In genomic region chr10:123249894-123250293, GRCh38 we compare ENCODE assay signal across 29 cellular contexts.
"Had no signal": no experiment of that assay in that cellular context is flagged by ENCODE, and none has a peak within 500 bp of the region (broad histone marks: within the 10 kb centered on the region; RNA-seq: fewer than 3 reads in every experiment).

No MANE protein-coding gene starts in this region.

- H3K4me3 ChIP-seq: adrenal gland, ascending aorta, lower lobe of right lung, pancreas, psoas muscle, right atrium auricular region, tibial artery had no signal

- H3K27ac Mint-ChIP-seq: activated naive CD8-positive, alpha-beta T cell; activated T-cell treated with anti-CD3 and anti-CD28 coated beads, Interleukin-2, amount 50 U/mL, for 24 hours; activated T-helper 17 cell treated with anti-CD3 and anti-CD28 coated beads, Interleukin-2, amount 50 U/mL, for 72 hours; effector memory CD8-positive, alpha-beta T cell; mesothelial cell of epicardium; nephron; stimulated activated effector memory CD8-positive, alpha-beta T cell treated with anti-CD3 and anti-CD28 coated beads, Interleukin-12 subunit alpha, Interleukin-12 subunit beta, amount 100 ng/mL, for 72 hours; stimulated activated naive CD8-positive, alpha-beta T cell treated with anti-CD3 and anti-CD28 coated beads, Interleukin-15, amount 100 ng/mL, for 72 hours had no signal

- H3K4me1 ChIP-seq: adrenal gland, ascending aorta, foreskin keratinocyte, lower lobe of right lung, pancreas, psoas muscle, right atrium auricular region, tibial artery had no signal

- H3K27me3 Mint-ChIP-seq: activated naive CD8-positive, alpha-beta T cell; activated T-cell treated with anti-CD3 and anti-CD28 coated beads, Interleukin-2, amount 50 U/mL, for 24 hours; activated T-helper 17 cell treated with anti-CD3 and anti-CD28 coated beads, Interleukin-2, amount 50 U/mL, for 72 hours; effector memory CD8-positive, alpha-beta T cell; stimulated activated naive CD8-positive, alpha-beta T cell treated with anti-CD3 and anti-CD28 coated beads, Interleukin-15, amount 100 ng/mL, for 72 hours had no signal

- H3K36me3 ChIP-seq: adrenal gland, ascending aorta, brain microvascular endothelial cell, lower lobe of right lung, neutrophil, pancreas, right atrium auricular region, tibial artery, WERI-Rb-1 had no signal

- DNase-seq: activated CD8-positive, alpha-beta memory T cell treated with anti-CD3 and anti-CD28 coated beads for 24 hours; activated CD8-positive, alpha-beta memory T cell treated with anti-CD3 and anti-CD28 coated beads, Interleukin-2, amount 50 U/mL, for 4 hours; activated naive CD4-positive, alpha-beta T cell; activated T-cell treated with anti-CD3 and anti-CD28 coated beads, Interleukin-2, amount 50 U/mL, for 24 hours; adrenal gland; brain microvascular endothelial cell; central memory CD4-positive, alpha-beta T cell; dermis blood vessel endothelial cell; effector memory CD8-positive, alpha-beta T cell; foreskin keratinocyte; kidney; lower lobe of right lung; pancreas; psoas muscle; stimulated activated CD4-positive, alpha-beta T cell treated with anti-CD3 and anti-CD28 coated beads, Interleukin-12 subunit alpha, Interleukin-12 subunit beta, amount 100 ng/mL, for 4 hours; stimulated activated naive CD8-positive, alpha-beta T cell treated with anti-CD3 and anti-CD28 coated beads, Interleukin-15, amount 100 ng/mL, for 72 hours; T-helper 1 cell; tibial artery; WERI-Rb-1 had no signal

- H3K9me3 Mint-ChIP-seq: activated T-cell treated with anti-CD3 and anti-CD28 coated beads, Interleukin-2, amount 50 U/mL, for 24 hours; activated T-helper 17 cell treated with anti-CD3 and anti-CD28 coated beads, Interleukin-2, amount 50 U/mL, for 72 hours; effector memory CD8-positive, alpha-beta T cell; mesothelial cell of epicardium; nephron; stimulated activated effector memory CD8-positive, alpha-beta T cell treated with anti-CD3 and anti-CD28 coated beads, Interleukin-12 subunit alpha, Interleukin-12 subunit beta, amount 100 ng/mL, for 72 hours; stimulated activated naive CD8-positive, alpha-beta T cell treated with anti-CD3 and anti-CD28 coated beads, Interleukin-15, amount 100 ng/mL, for 72 hours had no signal

- H3K36me3 Mint-ChIP-seq: activated naive CD8-positive, alpha-beta T cell; mesothelial cell of epicardium; stimulated activated effector memory CD8-positive, alpha-beta T cell treated with anti-CD3 and anti-CD28 coated beads, Interleukin-12 subunit alpha, Interleukin-12 subunit beta, amount 100 ng/mL, for 72 hours had no signal

- H3K9me3 ChIP-seq: adrenal gland, ascending aorta, lower lobe of right lung, neutrophil, pancreas, psoas muscle, right atrium auricular region, tibial artery had no signal

- H3K27me3 ChIP-seq: adrenal gland, ascending aorta, brain microvascular endothelial cell, foreskin keratinocyte, neutrophil, pancreas, right atrium auricular region, tibial artery had no signal

- H3K4me1 Mint-ChIP-seq: activated T-helper 17 cell treated with anti-CD3 and anti-CD28 coated beads, Interleukin-2, amount 50 U/mL, for 72 hours; mesothelial cell of epicardium; stimulated activated effector memory CD8-positive, alpha-beta T cell treated with anti-CD3 and anti-CD28 coated beads, Interleukin-12 subunit alpha, Interleukin-12 subunit beta, amount 100 ng/mL, for 72 hours; stimulated activated naive CD8-positive, alpha-beta T cell treated with anti-CD3 and anti-CD28 coated beads, Interleukin-15, amount 100 ng/mL, for 72 hours had no signal

- H3K4me3 Mint-ChIP-seq: activated naive CD8-positive, alpha-beta T cell; activated T-cell treated with anti-CD3 and anti-CD28 coated beads, Interleukin-2, amount 50 U/mL, for 24 hours; activated T-helper 17 cell treated with anti-CD3 and anti-CD28 coated beads, Interleukin-2, amount 50 U/mL, for 72 hours; effector memory CD8-positive, alpha-beta T cell; mesothelial cell of epicardium; nephron; stimulated activated effector memory CD8-positive, alpha-beta T cell treated with anti-CD3 and anti-CD28 coated beads, Interleukin-12 subunit alpha, Interleukin-12 subunit beta, amount 100 ng/mL, for 72 hours; stimulated activated naive CD8-positive, alpha-beta T cell treated with anti-CD3 and anti-CD28 coated beads, Interleukin-15, amount 100 ng/mL, for 72 hours had no signal

- ATAC-seq: activated T-helper 17 cell treated with anti-CD3 and anti-CD28 coated beads, Interleukin-2, amount 50 U/mL, for 72 hours; effector memory CD8-positive, alpha-beta T cell; esophagus mucosa; foreskin keratinocyte; left lobe of liver; lower lobe of right lung; pancreas; psoas muscle; stimulated activated effector memory CD8-positive, alpha-beta T cell treated with anti-CD3 and anti-CD28 coated beads, Interleukin-12 subunit alpha, Interleukin-12 subunit beta, amount 100 ng/mL, for 72 hours; stimulated activated naive CD8-positive, alpha-beta T cell treated with anti-CD3 and anti-CD28 coated beads, Interleukin-15, amount 100 ng/mL, for 72 hours had no signal

- H3K27ac ChIP-seq: adrenal gland, ascending aorta, brain microvascular endothelial cell, foreskin keratinocyte, lower lobe of right lung, neutrophil, pancreas, psoas muscle, right atrium auricular region, tibial artery, WERI-Rb-1 had no signal
